ENCODE assay signal across 8 cellular contexts in the genomic region with DNA sequence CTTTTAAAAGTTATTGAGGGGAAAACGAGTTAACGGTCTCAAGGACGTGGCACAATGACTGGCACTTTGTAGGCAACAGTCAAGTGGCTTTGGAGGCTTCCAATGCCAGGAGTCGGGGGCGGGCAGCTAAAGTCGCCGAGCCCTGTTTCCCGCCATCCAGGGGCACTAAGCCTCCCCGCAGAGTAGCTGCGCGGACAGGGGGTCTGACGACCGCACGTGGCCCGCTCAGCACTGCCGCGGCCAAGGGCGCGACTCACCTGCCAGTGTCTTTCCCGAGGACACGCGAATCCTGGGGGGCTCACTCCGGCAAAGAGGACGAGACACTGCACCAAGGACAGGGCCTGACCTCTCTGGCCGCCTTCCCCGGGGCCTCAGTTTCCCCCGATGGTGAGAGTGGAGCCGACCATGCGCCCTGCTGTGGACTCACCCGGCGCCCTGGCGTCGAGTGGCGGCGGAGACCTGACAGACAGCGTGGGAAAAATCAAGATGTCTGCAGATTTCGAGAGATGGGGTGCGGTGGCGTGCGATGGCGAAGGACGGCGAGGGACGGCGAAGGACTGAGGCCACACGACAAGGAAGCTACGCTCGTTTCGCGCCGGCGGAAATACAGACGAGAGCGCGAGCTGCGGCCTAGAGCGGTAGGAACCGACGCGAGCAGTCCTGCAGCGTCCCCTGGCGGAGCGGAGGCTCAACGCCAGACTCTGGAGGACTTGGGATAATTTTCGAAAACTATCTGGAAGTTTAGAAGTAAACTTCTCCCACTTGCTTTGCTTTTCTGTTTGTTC. TPM values are rescaled to one million over a fixed set of nuclear protein-coding genes. Genes with fewer than 3 reads are reported as not detected.
DNase-seq lines count a peak whose midpoint lies in the region; ATAC-seq and TF ChIP-seq lines count a peak whose summit lies in the region.

A gene (minus strand): TSS at position 559 of the 785 bp plus-strand sequence.

- H3K4me1 Mint-ChIP-seq in effector memory CD8-positive, alpha-beta T cell (ENCODE audit: low read depth in 2 of 2) = peaks cover 25 to 38% of the 10 kb centered on the region in 2 donors

- H3K27ac ChIP-seq in mesenchymal stem cell (ENCODE audit: low read length, poor library complexity, severe bottlenecking) = peak within 1 kb of the TSS; percentile 86

- H3K27me3 Mint-ChIP-seq in effector memory CD8-positive, alpha-beta T cell = peaks cover 15 to 17% of the 10 kb centered on the region in 2 donors

- H3K4me2 ChIP-seq in mesenchymal stem cell (ENCODE audit: low read length, poor library complexity, severe bottlenecking) = peak within 1 kb of the TSS; percentile 67

- DNase-seq in BJ (ENCODE audit: low read depth) (peak; percentile 39), HT-29 (ENCODE audit: low spot score) (peak; percentile 96), NOMO-1 (lab: John Stamatoyannopoulos, UW; ENCODE audit: unreplicated experiment in 2 of 2) (peak; percentile 76 to 90), mesenchymal stem cell (peak; percentile 94)
- peak; percentile 75 to 79 for DNase-seq in activated CD8-positive, alpha-beta memory T cell treated with anti-CD3 and anti-CD28 coated beads for 4 hours (ENCODE audit: low read depth in 2 of 2)
- DNase-seq in effector memory CD8-positive, alpha-beta T cell = peak; percentile 83 to 85 (median 84)
- DNase-seq in stimulated activated CD8-positive, alpha-beta memory T cell treated with anti-CD3 and anti-CD28 coated beads, Interleukin-12 subunit alpha, Interleukin-12 subunit beta, amount 100 ng/mL, for 24 hours (ENCODE audit: extremely low read depth) = peak; percentile 66

- H4K91ac ChIP-seq in mesenchymal stem cell (ENCODE audit: low read length) = peak within 1 kb of the TSS; percentile 95

- no peaks in the 10 kb centered on the region for H3K79me1 ChIP-seq in mesenchymal stem cell (replicated peaks; ENCODE audit: low read length, poor library complexity, severe bottlenecking)

- no peak within 1 kb of the TSS for H2BK12ac ChIP-seq in mesenchymal stem cell (ENCODE audit: low read length in 2 of 2)

- peak within 1 kb of the TSS; percentile 94 to 95 for H3K27ac Mint-ChIP-seq in effector memory CD8-positive, alpha-beta T cell

- peak within 1 kb of the TSS; percentile 68 to 82 for H3K23ac ChIP-seq in mesenchymal stem cell (ENCODE audit: low read length in 2 of 2)

- no peaks in the 10 kb centered on the region for H3K9me3 ChIP-seq in mesenchymal stem cell (ENCODE audit: control insufficient read depth, low read length)

- peaks cover 10% of the 10 kb centered on the region for H3K36me3 ChIP-seq in BJ (ENCODE audit: control insufficient read depth, insufficient read depth, low read length)
- H3K36me3 ChIP-seq in mesenchymal stem cell (ENCODE audit: control insufficient read depth in 1 of 2, insufficient read depth in 2 of 2, low read depth in 1 of 2, low read length in 2 of 2) = peaks cover 36 to 37% of the 10 kb centered on the region in 2 experiments

- H3K4ac ChIP-seq in mesenchymal stem cell (ENCODE audit: low read depth in 1 of 2, low read length in 2 of 2) = peak within 1 kb of the TSS; percentile 75 to 85

- peak within 1 kb of the TSS in 1 of 2 experiments; percentile 89 for H3K14ac ChIP-seq in mesenchymal stem cell (ENCODE audit: low read length in 2 of 2)

- peak within 1 kb of the TSS; percentile 96 for H3K9ac ChIP-seq in mesenchymal stem cell (ENCODE audit: low read length)

- no peak within 1 kb of the TSS for H2AK5ac ChIP-seq in mesenchymal stem cell (ENCODE audit: low read length, severe bottlenecking)

- peak within 1 kb of the TSS; percentile 88 to 90 for H3K4me3 Mint-ChIP-seq in effector memory CD8-positive, alpha-beta T cell

- H3K27me3 ChIP-seq in BJ (ENCODE audit: control insufficient read depth, insufficient read depth, low read length) = no peaks in the 10 kb centered on the region
- H3K27me3 ChIP-seq in mesenchymal stem cell (ENCODE audit: control insufficient read depth in 1 of 2, insufficient read depth in 1 of 2, low read length in 2 of 2) = peaks cover 0 to 6% of the 10 kb centered on the region in 2 experiments

- TF ChIP-seq CTCF in BJ (IDR thresholded peaks at IDR 0.05; ENCODE audit: insufficient read depth, low read depth, low read length) = peak; percentile 100

- peak; percentile 78 for ATAC-seq in GM19324 (IDR thresholded peaks at IDR 0.05; ENCODE audit: low FRiP score, unreplicated experiment)
- ATAC-seq in effector memory CD8-positive, alpha-beta T cell (replicated peaks) = peak; percentile 92

- WGBS in mesenchymal stem cell = 2% methylated on average over 65 of the region's 65 CpGs

- peak within 1 kb of the TSS; percentile 86 for H3K4me3 ChIP-seq in BJ (ENCODE audit: low read depth, low read length)
- peak within 1 kb of the TSS; percentile 75 to 90 for H3K4me3 ChIP-seq in mesenchymal stem cell (ENCODE audit: insufficient read depth in 1 of 2, low read depth in 1 of 2, low read length in 2 of 2)

- H2BK5ac ChIP-seq in mesenchymal stem cell (ENCODE audit: low read depth, low read length, poor library complexity, severe bottlenecking) = peak within 1 kb of the TSS; percentile 35

- peaks cover 42% of the 10 kb centered on the region for H3K36me3 Mint-ChIP-seq in effector memory CD8-positive, alpha-beta T cell (ENCODE audit: insufficient read depth)

- CTCF ChIA-PET in BJ (lab: Yijun Ruan, JAX) = interaction anchor here (0.6 to 3.1 kb wide), 12 partner anchors 8 to 118 kb away, joined by 3 to 58 read pairs (median 4); a partner anchor contains a TSS

- POLR2A ChIA-PET in BJ (lab: Charles Lee) = interaction anchor here (0.6 to 0.7 kb wide), 4 partner anchors 12 to 904 kb away, joined by 3 to 8 read pairs (median 4); a partner anchor contains a TSS

- H3K9me3 Mint-ChIP-seq in effector memory CD8-positive, alpha-beta T cell = no peaks in the 10 kb centered on the region

- H2BK15ac ChIP-seq in mesenchymal stem cell (ENCODE audit: low read depth, poor library complexity, severe bottlenecking) = peak within 1 kb of the TSS; percentile 12

- peak within 1 kb of the TSS; percentile 68 for H2BK120ac ChIP-seq in mesenchymal stem cell (ENCODE audit: low read depth, low read length)

- H3K18ac ChIP-seq in mesenchymal stem cell (ENCODE audit: low read depth in 1 of 2, low read length in 2 of 2) = peak within 1 kb of the TSS; percentile 86 to 94

- H3K4me1 ChIP-seq in mesenchymal stem cell (ENCODE audit: control insufficient read depth, insufficient read depth, low read depth, low read length) = peaks cover 17% of the 10 kb centered on the region

- H2AFZ ChIP-seq in mesenchymal stem cell (ENCODE audit: low read depth, low read length) = peak within 1 kb of the TSS; percentile 79

- peak within 1 kb of the TSS; percentile 86 for H4K8ac ChIP-seq in mesenchymal stem cell (ENCODE audit: low read length)

RNA-seq across cellular contexts. Expression of the gene that starts here (rescaled TPM):
- polyA plus RNA-seq in BJ (2011; rRNA removed) = 27.9 and 41.4 TPM in 2 replicates
- polyA minus RNA-seq in BJ (2011; rRNA and poly(A)+ RNA removed) = 10.8 and 15.4 TPM in 2 replicates
- 54.7 and 58.4 TPM in 2 replicates for total RNA-seq in HT-29 (2014; rRNA removed; shearing (Covaris generic))
- polyA plus RNA-seq in mesenchymal stem cell (2013, experiment 1 of 2) = 33.0 TPM
- polyA plus RNA-seq in mesenchymal stem cell (2013, experiment 2 of 2) = 30.3 TPM

Comparison
In these comparisons a context has a peak if more than half of its experiments do, and no peak if none do; other contexts are left out.
1. Peak in every context shown above with its lines: DNase-seq, ATAC-seq, H3K4me3 ChIP-seq and H3K27ac ChIP-seq.
2. DNase-seq: peak in every context shown above with its lines; median percentile 96 in HT-29; 94 in mesenchymal stem cell; 84 in effector memory CD8-positive, alpha-beta T cell; 83 in NOMO-1; 77 in activated CD8-positive, alpha-beta memory T cell treated with anti-CD3 and anti-CD28 coated beads for 4 hours; 66 in stimulated activated CD8-positive, alpha-beta memory T cell treated with anti-CD3 and anti-CD28 coated beads, Interleukin-12 subunit alpha, Interleukin-12 subunit beta, amount 100 ng/mL, for 24 hours; 39 in BJ.